ENCODE assay signal across 34 cellular contexts in genomic region chr21:46211376-46211775, GRCh38. TPM values are rescaled to one million over a fixed set of nuclear protein-coding genes. Genes with fewer than 3 reads are reported as not detected.
DNase-seq lines count a peak whose midpoint lies in the region; ATAC-seq and TF ChIP-seq lines count a peak whose summit lies in the region.
"Had no signal": no experiment of that assay in that cellular context is flagged by ENCODE, and none has a peak within 500 bp of the region (broad histone marks: within the 10 kb centered on the region; RNA-seq: fewer than 3 reads in every experiment).

No MANE protein-coding gene starts in this region.

- DNase-seq in left cardiac atrium (peak; percentile 7), heart left ventricle (no peak), endodermal cell (peak; percentile 29), neuronal stem cell (ENCODE audit: low spot score) (no peak), HPDE6-E6E7 (ENCODE audit: extremely low spot score) (no peak), mesothelial cell of epicardium (ENCODE audit: low spot score in 2 of 2, unreplicated experiment in 2 of 2) (no peak), HuH-7 (ENCODE audit: low spot score) (no peak)
- DNase-seq: amniotic stem cell; Caco-2; DMS53; effector memory CD4-positive, alpha-beta T cell; HCEC 1CT; NCI-H146; NCI-H226; NCI-H69; PC-9; retina; SHP77 treated with DMSO at 0.1 percent for 48 hours; stimulated activated CD4-positive, alpha-beta T cell treated with anti-CD3 and anti-CD28 coated beads, Interleukin-1b, Interleukin-23, amount 100 ng/mL, for 48 hours; stimulated activated naive CD8-positive, alpha-beta T cell treated with anti-CD3 and anti-CD28 coated beads, Interleukin-15, amount 100 ng/mL, for 72 hours; thyroid gland had no signal

- H4K91ac ChIP-seq in neuronal stem cell (ENCODE audit: low read depth, low read length, poor library complexity), result peak overlapping the region; percentile 30

- H3K27ac Mint-ChIP-seq in endodermal cell, result peak overlapping the region; percentile 69
- no peak overlapping the region for H3K27ac Mint-ChIP-seq in mesothelial cell of epicardium
- H3K27ac Mint-ChIP-seq: activated naive CD4-positive, alpha-beta T cell treated with anti-CD3 and anti-CD28 coated beads, Interleukin-2, amount 50 U/mL, for 24 hours; activated T-helper 2 cell treated with anti-CD3 and anti-CD28 coated beads, Interferon-gamma antibody, Interleukin-2, Interleukin-4, amounts not matched to agents 10 μg/mL and 5 μg/mL and 100 μg/mL, durations not matched to agents 14 hours and 24 hours and 36 hours; IgD-negative memory B cell; T-helper 2 cell treated with Interferon-gamma antibody and Interleukin-4, amounts not matched to agents 5 μg/mL and 100 μg/mL, for 36 hours had no signal

- no peaks in the 10 kb centered on the region for H3K27me3 Mint-ChIP-seq in endodermal cell (ENCODE audit: insufficient read depth)
- no peaks in the 10 kb centered on the region for H3K27me3 Mint-ChIP-seq in mesothelial cell of epicardium (ENCODE audit: low read depth)
- H3K27me3 Mint-ChIP-seq: activated naive CD4-positive, alpha-beta T cell treated with anti-CD3 and anti-CD28 coated beads, Interleukin-2, amount 50 U/mL, for 24 hours; IgD-negative memory B cell; natural killer cell treated with Interleukin-12 subunit alpha and Interleukin-12 subunit beta and Interleukin-15 and Interleukin-18, amount 100 ng/mL, for 72 hours; stimulated activated naive CD8-positive, alpha-beta T cell treated with anti-CD3 and anti-CD28 coated beads, Interleukin-15, amount 100 ng/mL, for 72 hours had no signal

- H3K4me1 ChIP-seq in heart left ventricle (peaks cover 0 to 8% (median 0%) of the 10 kb centered on the region in 12 donors), endodermal cell (ENCODE audit: control insufficient read depth, insufficient read depth, low read length) (no peaks in the 10 kb centered on the region), neuronal stem cell (ENCODE audit: control insufficient read depth in 2 of 2, insufficient read depth in 1 of 2, low read depth in 1 of 2, low read length in 2 of 2) (peaks cover 0 to 2% of the 10 kb centered on the region in 2 donors)
- H3K4me1 ChIP-seq: breast epithelium, Caco-2, pancreas, thyroid gland had no signal

- H2BK5ac ChIP-seq in neuronal stem cell (ENCODE audit: low read length), result no peak overlapping the region

- H4K8ac ChIP-seq in neuronal stem cell (ENCODE audit: low read depth, low read length), result no peak overlapping the region

- peaks cover 26% of the 10 kb centered on the region for H3K79me1 ChIP-seq in neuronal stem cell (ENCODE audit: low read depth, low read length)

- H3K36me3 ChIP-seq in heart left ventricle, result peaks cover 0 to 97% (median 61%) of the 10 kb centered on the region in 9 donors
- H3K36me3 ChIP-seq in endodermal cell (ENCODE audit: control insufficient read depth, insufficient read depth, low read length), result peaks cover 17% of the 10 kb centered on the region
- peaks cover 72 to 96% of the 10 kb centered on the region in 2 donors for H3K36me3 ChIP-seq in neuronal stem cell (replicated peaks in 1 of 2; ENCODE audit: control insufficient read depth in 2 of 2, insufficient read depth in 2 of 2, low read length in 2 of 2)

- H2BK15ac ChIP-seq in neuronal stem cell (ENCODE audit: low read length), result no peak overlapping the region

- intact Hi-C loops in left cardiac atrium (cut with DNase I), result no loop called here
- intact Hi-C loops in heart left ventricle (cut with DNase I), result no loop called here

- H3K9me3 ChIP-seq in heart left ventricle (no peaks in the 10 kb centered on the region), endodermal cell (ENCODE audit: control insufficient read depth, low read length) (no peaks in the 10 kb centered on the region), neuronal stem cell (replicated peaks in 1 of 2; ENCODE audit: control insufficient read depth in 2 of 2, insufficient read depth in 1 of 2, low read depth in 1 of 2, low read length in 2 of 2) (no peaks in the 10 kb centered on the region)
- H3K9me3 ChIP-seq: breast epithelium, Caco-2, mucosa of descending colon, pancreas, thyroid gland had no signal

- no peak overlapping the region for H2BK120ac ChIP-seq in neuronal stem cell (ENCODE audit: low read depth, low read length)

- H2AK5ac ChIP-seq in neuronal stem cell (ENCODE audit: low read depth, low read length), result no peak overlapping the region

- no peak overlapping the region for H2BK12ac ChIP-seq in neuronal stem cell (ENCODE audit: low read length)

- ATAC-seq in left cardiac atrium (no peak), heart left ventricle (no peak), GM19351 (IDR thresholded peaks at IDR 0.05; ENCODE audit: unreplicated experiment) (no peak)
- ATAC-seq: mucosa of descending colon; natural killer cell treated with Interleukin-12 subunit alpha and Interleukin-12 subunit beta and Interleukin-15 and Interleukin-18, amount 100 ng/mL, for 72 hours; pancreas; stimulated activated naive CD8-positive, alpha-beta T cell treated with anti-CD3 and anti-CD28 coated beads, Interleukin-15, amount 100 ng/mL, for 72 hours had no signal

- 94 to 98% (median 97%) methylated on average over 7 of the region's 7 CpGs for WGBS in heart left ventricle, 4 donors
- WGBS in endodermal cell (ENCODE audit: insufficient coverage in 1 of 2, insufficient read length in 1 of 2), 2 experiments, result 90 to 95% methylated on average over 4 to 7 of the region's 7 CpGs
- no CpG with 5 or more reads among the region's 7 CpGs for WGBS in neuronal stem cell (ENCODE audit: extremely low coverage in 2 of 2, insufficient read length in 2 of 2, insufficient replicate concordance in 1 of 2), 2 donors

- H3K27ac ChIP-seq in heart left ventricle (no peak overlapping the region), endodermal cell (ENCODE audit: low read depth, low read length) (no peak overlapping the region), neuronal stem cell (replicated peaks; ENCODE audit: low read length) (no peak overlapping the region)
- H3K27ac ChIP-seq: breast epithelium, C4-2B, pancreas, PC-9, thyroid gland had no signal

- H3K36me3 Mint-ChIP-seq in endodermal cell (ENCODE audit: low read depth) (peaks cover 28% of the 10 kb centered on the region), mesothelial cell of epicardium (peaks cover 13% of the 10 kb centered on the region)
- H3K36me3 Mint-ChIP-seq: activated naive CD4-positive, alpha-beta T cell treated with anti-CD3 and anti-CD28 coated beads, Interleukin-2, amount 50 U/mL, for 24 hours; IgD-negative memory B cell; natural killer cell treated with Interleukin-12 subunit alpha and Interleukin-12 subunit beta and Interleukin-15 and Interleukin-18, amount 100 ng/mL, for 72 hours had no signal

- H3K27me3 ChIP-seq in heart left ventricle (no peaks in the 10 kb centered on the region), endodermal cell (ENCODE audit: control insufficient read depth, insufficient read depth, low read length, poor library complexity, severe bottlenecking) (no peaks in the 10 kb centered on the region), neuronal stem cell (ENCODE audit: control insufficient read depth in 3 of 3, insufficient read depth in 3 of 3, low read depth in 1 of 3, low read length in 3 of 3) (no peaks in the 10 kb centered on the region)
- H3K27me3 ChIP-seq: breast epithelium, pancreas, thyroid gland had no signal

- no peak for TF ChIP-seq POLR2A in heart left ventricle (IDR thresholded peaks at IDR 0.05)

- H3K14ac ChIP-seq in neuronal stem cell (ENCODE audit: low read length), result no peak overlapping the region

- H3K4ac ChIP-seq in neuronal stem cell (ENCODE audit: low read length), result no peak overlapping the region

- H3K4me3 Mint-ChIP-seq in endodermal cell (no peak overlapping the region), mesothelial cell of epicardium (no peak overlapping the region)
- H3K4me3 Mint-ChIP-seq: activated naive CD4-positive, alpha-beta T cell treated with anti-CD3 and anti-CD28 coated beads, Interleukin-2, amount 50 U/mL, for 24 hours; IgD-negative memory B cell; natural killer cell treated with Interleukin-12 subunit alpha and Interleukin-12 subunit beta and Interleukin-15 and Interleukin-18, amount 100 ng/mL, for 72 hours; stimulated activated naive CD8-positive, alpha-beta T cell treated with anti-CD3 and anti-CD28 coated beads, Interleukin-15, amount 100 ng/mL, for 72 hours; T-helper 2 cell treated with Interferon-gamma antibody and Interleukin-4, amounts not matched to agents 5 μg/mL and 100 μg/mL, for 36 hours had no signal

- no peak overlapping the region for H3K4me3 ChIP-seq in heart left ventricle
- no peak overlapping the region for H3K4me3 ChIP-seq in endodermal cell (ENCODE audit: low read length)
- no peak overlapping the region for H3K4me3 ChIP-seq in neuronal stem cell (ENCODE audit: low read length in 2 of 2)
- H3K4me3 ChIP-seq: breast epithelium, lung, mucosa of descending colon, pancreas, PC-9, smooth muscle cell, thyroid gland had no signal

- no peak overlapping the region for H3K23ac ChIP-seq in neuronal stem cell (ENCODE audit: low read depth, low read length, poor library complexity)

- TF ChIP-seq CTCF in heart left ventricle (IDR thresholded peaks at IDR 0.05) (no peak), endodermal cell (conservative IDR thresholded peaks at IDR 0.05) (no peak), mesothelial cell of epicardium (IDR thresholded peaks at IDR 0.05; ENCODE audit: unreplicated experiment) (no peak)

- H3K9me3 Mint-ChIP-seq in endodermal cell, result no peaks in the 10 kb centered on the region
- no peaks in the 10 kb centered on the region for H3K9me3 Mint-ChIP-seq in mesothelial cell of epicardium
- H3K9me3 Mint-ChIP-seq: activated naive CD4-positive, alpha-beta T cell treated with anti-CD3 and anti-CD28 coated beads, Interleukin-2, amount 50 U/mL, for 24 hours; activated T-helper 2 cell treated with anti-CD3 and anti-CD28 coated beads, Interferon-gamma antibody, Interleukin-2, Interleukin-4, amounts not matched to agents 10 μg/mL and 5 μg/mL and 100 μg/mL, durations not matched to agents 14 hours and 24 hours and 36 hours; IgD-negative memory B cell; natural killer cell treated with Interleukin-12 subunit alpha and Interleukin-12 subunit beta and Interleukin-15 and Interleukin-18, amount 100 ng/mL, for 72 hours; stimulated activated naive CD8-positive, alpha-beta T cell treated with anti-CD3 and anti-CD28 coated beads, Interleukin-15, amount 100 ng/mL, for 72 hours; T-helper 2 cell treated with Interferon-gamma antibody and Interleukin-4, amounts not matched to agents 5 μg/mL and 100 μg/mL, for 36 hours had no signal

- H3K18ac ChIP-seq in neuronal stem cell (ENCODE audit: low read length), result no peak overlapping the region

- H3K4me1 Mint-ChIP-seq in endodermal cell (no peaks in the 10 kb centered on the region), mesothelial cell of epicardium (no peaks in the 10 kb centered on the region)
- H3K4me1 Mint-ChIP-seq: activated naive CD4-positive, alpha-beta T cell treated with anti-CD3 and anti-CD28 coated beads, Interleukin-2, amount 50 U/mL, for 24 hours; IgD-negative memory B cell; stimulated activated naive CD8-positive, alpha-beta T cell treated with anti-CD3 and anti-CD28 coated beads, Interleukin-15, amount 100 ng/mL, for 72 hours had no signal

- no peak overlapping the region for H3K9ac ChIP-seq in endodermal cell (ENCODE audit: extremely low read depth, low read length, poor library complexity, severe bottlenecking)
- no peak overlapping the region for H3K9ac ChIP-seq in neuronal stem cell (ENCODE audit: low read depth, low read length, poor library complexity)

- H2AFZ ChIP-seq in neuronal stem cell (ENCODE audit: low read length), result no peak overlapping the region
- H2AFZ ChIP-seq: PC-9 had no signal

- H3K4me2 ChIP-seq in neuronal stem cell (ENCODE audit: insufficient read depth, low read length, poor library complexity, severe bottlenecking), result no peak overlapping the region
- H3K4me2 ChIP-seq: PC-9, smooth muscle cell had no signal

RNA-seq across cellular contexts. Expression of gene LSS, which starts 17.2 kb away (rescaled TPM):
- total RNA-seq in left cardiac atrium, result 10 to 100 TPM; 66.4 to 66.7 TPM
- total RNA-seq in heart left ventricle, result 10 to 100 TPM; 34.2 to 65.5 (median 41.7) TPM
- polyA plus RNA-seq in heart left ventricle, result 10 to 100 TPM; 25.1 to 35.7 TPM
- total RNA-seq in endodermal cell, result 10 to 100 TPM; 56.7 to 85.2 TPM
- 101 TPM for polyA plus RNA-seq in endodermal cell (2013, experiment 1 of 2)
- polyA plus RNA-seq in endodermal cell (2013, experiment 2 of 2), result 100 TPM
- polyA plus RNA-seq in neuronal stem cell (2013, experiment 1 of 2), result 42.5 TPM
- polyA plus RNA-seq in neuronal stem cell (2013, experiment 2 of 2), result 42.2 TPM
- total RNA-seq in mesothelial cell of epicardium, result 78.2 to 85.8 TPM (median 80.6 TPM) in 3 replicates

RNA-seq across cellular contexts. Expression of gene SPATC1L, which starts 27.1 kb away (rescaled TPM):
- 10 to 100 TPM in 1 of 2 donors, 1 to 10 TPM in 1; 10.0 to 11.0 TPM for total RNA-seq in left cardiac atrium
- total RNA-seq in heart left ventricle, result 10 to 100 TPM in 4 of 9 donors, 1 to 10 TPM in 5; 4.9 to 16.8 (median 8.4) TPM
- polyA plus RNA-seq in heart left ventricle, result 10 to 100 TPM; 11.0 to 12.9 TPM
- total RNA-seq in endodermal cell, result 10 to 100 TPM; 29.5 to 31.9 TPM
- polyA plus RNA-seq in endodermal cell (2013, experiment 1 of 2), result 32.1 TPM
- polyA plus RNA-seq in endodermal cell (2013, experiment 2 of 2), result 33.4 TPM
- 38.2 TPM for polyA plus RNA-seq in neuronal stem cell (2013, experiment 1 of 2)
- polyA plus RNA-seq in neuronal stem cell (2013, experiment 2 of 2), result 37.5 TPM
- 27.5 to 28.1 TPM (median 27.6 TPM) in 3 replicates for total RNA-seq in mesothelial cell of epicardium

RNA-seq across cellular contexts. Expression of gene FTCD, which starts 56.0 kb away (rescaled TPM):
- total RNA-seq in left cardiac atrium (1 to 10 TPM in 1 of 2 donors, under 1 TPM in 1; 0.68 to 1.6 TPM), heart left ventricle (1 to 10 TPM in 5 of 9 donors, under 1 TPM in 3, not detected in 1; 0.31 to 3.1 (median 1.2) TPM), endodermal cell (1 to 10 TPM; 3.5 to 4.6 TPM), mesothelial cell of epicardium (8.8 to 12.5 TPM (median 9.6 TPM) in 3 replicates)
- 1 to 10 TPM in 1 of 2 donors, under 1 TPM in 1; 0.17 to 1.8 TPM for polyA plus RNA-seq in heart left ventricle
- polyA plus RNA-seq in endodermal cell (2013, experiment 1 of 2), result 3.0 TPM
- polyA plus RNA-seq in endodermal cell (2013, experiment 2 of 2), result 1.0 TPM
- 2.1 TPM for polyA plus RNA-seq in neuronal stem cell (2013, experiment 1 of 2)
- 2.0 TPM for polyA plus RNA-seq in neuronal stem cell (2013, experiment 2 of 2)
- total RNA-seq: natural killer cell treated with Interleukin-12 subunit alpha and Interleukin-12 subunit beta and Interleukin-15 and Interleukin-18, amount 100 ng/mL, for 72 hours had no signal
- polyA plus RNA-seq: IgD-negative memory B cell, keratinocyte had no signal

Comparison
In these comparisons a context has a peak if more than half of its experiments do, and no peak if none do; other contexts are left out.
1. DNase-seq: peak in left cardiac atrium (single experiment) and endodermal cell (single experiment); none in heart left ventricle (0 of 5), neuronal stem cell (single experiment), HPDE6-E6E7 (single experiment), mesothelial cell of epicardium (0 of 2) and HuH-7 (single experiment).